8 cellular contexts compared by ENCODE assay signal in genomic region chr3:194070220-194070633, GRCh38.
DNase-seq lines count a peak whose midpoint lies in the region; ATAC-seq and TF ChIP-seq lines count a peak whose summit lies in the region.

No MANE protein-coding gene starts in this region.

- H3K4me3 ChIP-seq in HL-60 (replicated peaks; ENCODE audit: insufficient read depth, low read length) (no peak overlapping the region; the same call in 1 of the 2 replicates), mucosa of stomach (ENCODE audit: low read length) (no peak overlapping the region)

- no peaks in the 10 kb centered on the region for H3K27me3 ChIP-seq in HL-60 (ENCODE audit: insufficient read depth, poor library complexity, severe bottlenecking)
- no peaks in the 10 kb centered on the region for H3K27me3 ChIP-seq in mucosa of stomach (ENCODE audit: control insufficient read depth, insufficient read depth, low read length)

- peak overlapping the region; percentile 69 to 86 (median 75) for H3K4me3 Mint-ChIP-seq in brain

- peak overlapping the region; percentile 54 for H3K9ac ChIP-seq in mucosa of stomach (ENCODE audit: low read length)

- peaks cover 35% of the 10 kb centered on the region for H3K4me1 ChIP-seq in mucosa of stomach (ENCODE audit: control insufficient read depth, insufficient read depth, low read length)

- no peaks in the 10 kb centered on the region for H3K36me3 ChIP-seq in mucosa of stomach (ENCODE audit: control insufficient read depth, insufficient read depth, low read length)

- TF ChIP-seq CTCF in 22Rv1 (IDR thresholded peaks at IDR 0.05): no peak
- no peak for TF ChIP-seq CTCF in HL-60 (IDR thresholded peaks at IDR 0.05; ENCODE audit: insufficient read depth, low read length)
- TF ChIP-seq CTCF in brain (conservative IDR thresholded peaks at IDR 0.05): no peak

- H3K4me1 Mint-ChIP-seq in brain: peaks cover 16% of the 10 kb centered on the region

- H3K9me3 Mint-ChIP-seq in brain: peaks cover 29 to 43% (median 37%) of the 10 kb centered on the region in 5 experiments

- peak overlapping the region in 4 of 5 experiments; percentile 72 to 86 (median 78) for H3K27ac Mint-ChIP-seq in brain

- peaks cover 26% of the 10 kb centered on the region for H3K27me3 Mint-ChIP-seq in brain

- no peaks in the 10 kb centered on the region for H3K9me3 ChIP-seq in mucosa of stomach (ENCODE audit: control insufficient read depth, low read length)

- no peak for DNase-seq in HL-60 (ENCODE audit: low read depth in 1 of 2, low spot score in 1 of 2)
- DNase-seq in OCI-M2 (lab: John Stamatoyannopoulos, UW; ENCODE audit: unreplicated experiment): no peak

- peaks cover 16% of the 10 kb centered on the region for H3K36me3 Mint-ChIP-seq in brain

- ATAC-seq in HG03565 (IDR thresholded peaks at IDR 0.05; ENCODE audit: unreplicated experiment): no peak
- no peak for ATAC-seq in HG02623 (IDR thresholded peaks at IDR 0.05; ENCODE audit: unreplicated experiment)
- ATAC-seq in GM21381 (IDR thresholded peaks at IDR 0.05; ENCODE audit: unreplicated experiment): no peak

- H3K27ac ChIP-seq in 22Rv1 (peak overlapping the region; percentile 74), HL-60 (replicated peaks) (peak overlapping the region; percentile 69)
